1 cellular context compared by ENCODE assay signal in the genomic region with DNA sequence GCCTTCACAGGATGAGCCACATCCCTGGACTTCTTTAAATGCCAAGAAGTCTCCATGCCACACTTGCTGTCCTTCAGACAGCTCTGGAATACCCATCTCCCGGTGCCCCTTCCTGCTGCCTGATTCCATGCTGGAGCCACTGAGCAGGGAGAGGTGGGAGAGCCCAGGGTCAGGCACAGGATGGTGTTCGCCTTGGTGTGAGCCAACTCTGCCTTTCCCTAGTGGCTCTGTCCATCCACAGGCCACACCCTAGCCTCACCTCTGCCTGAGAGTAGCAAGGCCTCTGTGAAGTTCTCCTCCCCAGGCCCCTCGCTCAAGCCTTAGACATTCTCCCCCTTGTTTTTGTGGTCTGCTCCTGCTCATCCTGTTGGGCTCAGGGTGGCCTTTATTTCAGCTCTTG.
TF ChIP-seq lines count a peak whose summit lies in the region.

No MANE protein-coding gene starts in this region.

TF ChIP-seq in GM23338, 12 proteins besides CTCF, POLR2A, EP300 and RAD21 (continued from another document):
- TF ChIP-seq STAT1 (IDR thresholded peaks at IDR 0.05; ENCODE audit: unreplicated experiment) (no peak), JUNB (IDR thresholded peaks at IDR 0.05; ENCODE audit: unreplicated experiment) (no peak), ZNF331 (CRISPR knock-in tag; IDR thresholded peaks at IDR 0.05; ENCODE audit: low read depth) (no peak), NANOG (IDR thresholded peaks at IDR 0.05; ENCODE audit: borderline replicate concordance) (no peak), ZNF114 (CRISPR knock-in tag; IDR thresholded peaks at IDR 0.05) (no peak)
- TF ChIP-seq, protein P1, sequence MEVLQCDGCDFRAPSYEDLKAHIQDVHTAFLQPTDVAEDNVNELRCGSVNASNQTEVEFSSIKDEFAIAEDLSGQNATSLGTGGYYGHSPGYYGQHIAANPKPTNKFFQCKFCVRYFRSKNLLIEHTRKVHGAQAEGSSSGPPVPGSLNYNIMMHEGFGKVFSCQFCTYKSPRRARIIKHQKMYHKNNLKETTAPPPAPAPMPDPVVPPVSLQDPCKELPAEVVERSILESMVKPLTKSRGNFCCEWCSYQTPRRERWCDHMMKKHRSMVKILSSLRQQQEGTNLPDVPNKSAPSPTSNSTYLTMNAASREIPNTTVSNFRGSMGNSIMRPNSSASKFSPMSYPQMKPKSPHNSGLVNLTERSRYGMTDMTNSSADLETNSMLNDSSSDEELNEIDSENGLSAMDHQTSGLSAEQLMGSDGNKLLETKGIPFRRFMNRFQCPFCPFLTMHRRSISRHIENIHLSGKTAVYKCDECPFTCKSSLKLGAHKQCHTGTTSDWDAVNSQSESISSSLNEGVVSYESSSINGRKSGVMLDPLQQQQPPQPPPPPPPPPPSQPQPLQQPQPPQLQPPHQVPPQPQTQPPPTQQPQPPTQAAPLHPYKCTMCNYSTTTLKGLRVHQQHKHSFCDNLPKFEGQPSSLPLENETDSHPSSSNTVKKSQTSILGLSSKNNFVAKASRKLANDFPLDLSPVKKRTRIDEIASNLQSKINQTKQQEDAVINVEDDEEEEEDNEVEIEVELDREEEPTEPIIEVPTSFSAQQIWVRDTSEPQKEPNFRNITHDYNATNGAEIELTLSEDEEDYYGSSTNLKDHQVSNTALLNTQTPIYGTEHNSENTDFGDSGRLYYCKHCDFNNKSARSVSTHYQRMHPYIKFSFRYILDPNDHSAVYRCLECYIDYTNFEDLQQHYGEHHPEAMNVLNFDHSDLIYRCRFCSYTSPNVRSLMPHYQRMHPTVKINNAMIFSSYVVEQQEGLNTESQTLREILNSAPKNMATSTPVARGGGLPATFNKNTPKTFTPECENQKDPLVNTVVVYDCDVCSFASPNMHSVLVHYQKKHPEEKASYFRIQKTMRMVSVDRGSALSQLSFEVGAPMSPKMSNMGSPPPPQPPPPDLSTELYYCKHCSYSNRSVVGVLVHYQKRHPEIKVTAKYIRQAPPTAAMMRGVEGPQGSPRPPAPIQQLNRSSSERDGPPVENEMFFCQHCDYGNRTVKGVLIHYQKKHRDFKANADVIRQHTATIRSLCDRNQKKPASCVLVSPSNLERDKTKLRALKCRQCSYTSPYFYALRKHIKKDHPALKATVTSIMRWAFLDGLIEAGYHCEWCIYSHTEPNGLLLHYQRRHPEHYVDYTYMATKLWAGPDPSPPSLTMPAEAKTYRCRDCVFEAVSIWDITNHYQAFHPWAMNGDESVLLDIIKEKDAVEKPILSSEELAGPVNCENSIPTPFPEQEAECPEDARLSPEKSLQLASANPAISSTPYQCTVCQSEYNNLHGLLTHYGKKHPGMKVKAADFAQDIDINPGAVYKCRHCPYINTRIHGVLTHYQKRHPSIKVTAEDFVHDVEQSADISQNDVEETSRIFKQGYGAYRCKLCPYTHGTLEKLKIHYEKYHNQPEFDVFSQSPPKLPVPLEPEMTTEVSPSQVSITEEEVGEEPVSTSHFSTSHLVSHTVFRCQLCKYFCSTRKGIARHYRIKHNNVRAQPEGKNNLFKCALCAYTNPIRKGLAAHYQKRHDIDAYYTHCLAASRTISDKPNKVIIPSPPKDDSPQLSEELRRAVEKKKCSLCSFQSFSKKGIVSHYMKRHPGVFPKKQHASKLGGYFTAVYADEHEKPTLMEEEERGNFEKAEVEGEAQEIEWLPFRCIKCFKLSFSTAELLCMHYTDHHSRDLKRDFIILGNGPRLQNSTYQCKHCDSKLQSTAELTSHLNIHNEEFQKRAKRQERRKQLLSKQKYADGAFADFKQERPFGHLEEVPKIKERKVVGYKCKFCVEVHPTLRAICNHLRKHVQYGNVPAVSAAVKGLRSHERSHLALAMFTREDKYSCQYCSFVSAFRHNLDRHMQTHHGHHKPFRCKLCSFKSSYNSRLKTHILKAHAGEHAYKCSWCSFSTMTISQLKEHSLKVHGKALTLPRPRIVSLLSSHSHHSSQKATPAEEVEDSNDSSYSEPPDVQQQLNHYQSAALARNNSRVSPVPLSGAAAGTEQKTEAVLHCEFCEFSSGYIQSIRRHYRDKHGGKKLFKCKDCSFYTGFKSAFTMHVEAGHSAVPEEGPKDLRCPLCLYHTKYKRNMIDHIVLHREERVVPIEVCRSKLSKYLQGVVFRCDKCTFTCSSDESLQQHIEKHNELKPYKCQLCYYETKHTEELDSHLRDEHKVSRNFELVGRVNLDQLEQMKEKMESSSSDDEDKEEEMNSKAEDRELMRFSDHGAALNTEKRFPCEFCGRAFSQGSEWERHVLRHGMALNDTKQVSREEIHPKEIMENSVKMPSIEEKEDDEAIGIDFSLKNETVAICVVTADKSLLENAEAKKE (CRISPR knock-in tag; IDR thresholded peaks at IDR 0.05): no peak
- TF ChIP-seq, protein P2, sequence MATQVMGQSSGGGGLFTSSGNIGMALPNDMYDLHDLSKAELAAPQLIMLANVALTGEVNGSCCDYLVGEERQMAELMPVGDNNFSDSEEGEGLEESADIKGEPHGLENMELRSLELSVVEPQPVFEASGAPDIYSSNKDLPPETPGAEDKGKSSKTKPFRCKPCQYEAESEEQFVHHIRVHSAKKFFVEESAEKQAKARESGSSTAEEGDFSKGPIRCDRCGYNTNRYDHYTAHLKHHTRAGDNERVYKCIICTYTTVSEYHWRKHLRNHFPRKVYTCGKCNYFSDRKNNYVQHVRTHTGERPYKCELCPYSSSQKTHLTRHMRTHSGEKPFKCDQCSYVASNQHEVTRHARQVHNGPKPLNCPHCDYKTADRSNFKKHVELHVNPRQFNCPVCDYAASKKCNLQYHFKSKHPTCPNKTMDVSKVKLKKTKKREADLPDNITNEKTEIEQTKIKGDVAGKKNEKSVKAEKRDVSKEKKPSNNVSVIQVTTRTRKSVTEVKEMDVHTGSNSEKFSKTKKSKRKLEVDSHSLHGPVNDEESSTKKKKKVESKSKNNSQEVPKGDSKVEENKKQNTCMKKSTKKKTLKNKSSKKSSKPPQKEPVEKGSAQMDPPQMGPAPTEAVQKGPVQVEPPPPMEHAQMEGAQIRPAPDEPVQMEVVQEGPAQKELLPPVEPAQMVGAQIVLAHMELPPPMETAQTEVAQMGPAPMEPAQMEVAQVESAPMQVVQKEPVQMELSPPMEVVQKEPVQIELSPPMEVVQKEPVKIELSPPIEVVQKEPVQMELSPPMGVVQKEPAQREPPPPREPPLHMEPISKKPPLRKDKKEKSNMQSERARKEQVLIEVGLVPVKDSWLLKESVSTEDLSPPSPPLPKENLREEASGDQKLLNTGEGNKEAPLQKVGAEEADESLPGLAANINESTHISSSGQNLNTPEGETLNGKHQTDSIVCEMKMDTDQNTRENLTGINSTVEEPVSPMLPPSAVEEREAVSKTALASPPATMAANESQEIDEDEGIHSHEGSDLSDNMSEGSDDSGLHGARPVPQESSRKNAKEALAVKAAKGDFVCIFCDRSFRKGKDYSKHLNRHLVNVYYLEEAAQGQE (IDR thresholded peaks at IDR 0.05; ENCODE audit: unreplicated experiment): no peak
